In genomic region chr1:86429830-86430229, GRCh38 we compare ENCODE assay signal across 8 cellular contexts. TPM values are rescaled to one million over a fixed set of nuclear protein-coding genes. Genes with fewer than 3 reads are reported as not detected.
DNase-seq lines count a peak whose midpoint lies in the region; ATAC-seq and TF ChIP-seq lines count a peak whose summit lies in the region.

No MANE protein-coding gene starts in this region.

- H3K4me3 Mint-ChIP-seq in activated naive CD4-positive, alpha-beta T cell treated with anti-CD3 and anti-CD28 coated beads for 36 hours = no peak overlapping the region

- peak overlapping the region; percentile 26 to 65 for H3K27ac ChIP-seq in uterus

- intact Hi-C loops in activated naive CD4-positive, alpha-beta T cell treated with anti-CD3 and anti-CD28 coated beads for 36 hours (cut with micrococcal nuclease) = no loop called here
- intact Hi-C loops in uterus (cut with DNase I; ENCODE audit: low total_unique reads) = no loop called here

- CTCF ChIA-PET in activated naive CD4-positive, alpha-beta T cell treated with anti-CD3 and anti-CD28 coated beads for 36 hours (lab: Charles Lee) = interaction anchor here (1.1 to 3.4 kb wide), 4 partner anchors 12 to 72 kb away, joined by 3 to 14 read pairs (median 5); no protein-coding TSS in a partner anchor

- ATAC-seq in GM21576 (IDR thresholded peaks at IDR 0.05; ENCODE audit: unreplicated experiment) = no peak

- H3K36me3 ChIP-seq in uterus = no peaks in the 10 kb centered on the region

- no peaks in the 10 kb centered on the region for H3K27me3 ChIP-seq in uterus

- no peaks in the 10 kb centered on the region for H3K9me3 ChIP-seq in uterus

- H3K27ac Mint-ChIP-seq in activated naive CD4-positive, alpha-beta T cell treated with anti-CD3 and anti-CD28 coated beads for 36 hours = no peak overlapping the region

- H3K4me1 ChIP-seq in uterus = peaks cover 0 to 3% of the 10 kb centered on the region in 2 donors

- H3K27me3 Mint-ChIP-seq in activated naive CD4-positive, alpha-beta T cell treated with anti-CD3 and anti-CD28 coated beads for 36 hours (ENCODE audit: low read depth) = no peaks in the 10 kb centered on the region

- no peaks in the 10 kb centered on the region for H3K36me3 Mint-ChIP-seq in activated naive CD4-positive, alpha-beta T cell treated with anti-CD3 and anti-CD28 coated beads for 36 hours (ENCODE audit: low read depth)

- no peaks in the 10 kb centered on the region for H3K9me3 Mint-ChIP-seq in activated naive CD4-positive, alpha-beta T cell treated with anti-CD3 and anti-CD28 coated beads for 36 hours

- H3K4me3 ChIP-seq in astrocyte of the cerebellum (ENCODE audit: low read depth, low read length) (no peak overlapping the region), uterus (no peak overlapping the region)

- peak; percentile 36 for DNase-seq in activated naive CD4-positive, alpha-beta T cell treated with anti-CD3 and anti-CD28 coated beads for 36 hours
- DNase-seq in activated naive CD4-positive, alpha-beta T cell (lab: John Stamatoyannopoulos, UW) = no peak
- DNase-seq in astrocyte of the cerebellum (ENCODE audit: low read depth) = peak; percentile 87
- peak; percentile 23 for DNase-seq in left kidney (ENCODE audit: low read depth, low spot score)
- DNase-seq in uterus = peak; percentile 31 to 51
- no peak for DNase-seq in D341Med (ENCODE audit: low spot score)
- no peak for DNase-seq in NCI-H2196 (lab: John Stamatoyannopoulos, UW; ENCODE audit: unreplicated experiment)

- no peak for TF ChIP-seq CTCF in astrocyte of the cerebellum (IDR thresholded peaks at IDR 0.05; ENCODE audit: low read depth, low read length, missing control alignments)
- no peak for TF ChIP-seq CTCF in uterus (IDR thresholded peaks at IDR 0.05)

- no peak for TF ChIP-seq POLR2A in uterus (IDR thresholded peaks at IDR 0.05)

- in situ Hi-C loops in astrocyte of the cerebellum (cut with HindIII; ENCODE audit: low sequenced_read_pairs) = no loop called here

- H3K4me1 Mint-ChIP-seq in activated naive CD4-positive, alpha-beta T cell treated with anti-CD3 and anti-CD28 coated beads for 36 hours (ENCODE audit: low read depth) = no peaks in the 10 kb centered on the region

RNA-seq across cellular contexts. Expression of gene CLCA2, which starts 5.9 kb away (rescaled TPM):
- not detected for total RNA-seq in activated naive CD4-positive, alpha-beta T cell treated with anti-CD3 and anti-CD28 coated beads for 36 hours
- total RNA-seq in uterus = not detected

RNA-seq across cellular contexts. Expression of gene ODF2L, which starts 33.7 kb away (rescaled TPM):
- total RNA-seq in activated naive CD4-positive, alpha-beta T cell treated with anti-CD3 and anti-CD28 coated beads for 36 hours = 10 to 100 TPM; 17.8 to 18.0 TPM
- 100 to 1,000 TPM in 1 of 4 donors, 10 to 100 TPM in 3; 26.5 to 134 (median 56.3) TPM for total RNA-seq in uterus

RNA-seq across cellular contexts. Expression of gene CLCA1, which starts 38.9 kb away (rescaled TPM):
- not detected for total RNA-seq in activated naive CD4-positive, alpha-beta T cell treated with anti-CD3 and anti-CD28 coated beads for 36 hours
- under 1 TPM in 2 of 4 donors, not detected in 2; 0.21 to 0.29 TPM for total RNA-seq in uterus

Comparison
In these comparisons a context has a peak if more than half of its experiments do, and no peak if none do; other contexts are left out.
1. DNase-seq: peak in activated naive CD4-positive, alpha-beta T cell treated with anti-CD3 and anti-CD28 coated beads for 36 hours (single experiment), astrocyte of the cerebellum (single experiment), left kidney (single experiment) and uterus (2 of 2); none in activated naive CD4-positive, alpha-beta T cell (0 of 4), D341Med (single experiment) and NCI-H2196 (single experiment).